25 cellular contexts compared by ENCODE assay signal in the genomic region with DNA sequence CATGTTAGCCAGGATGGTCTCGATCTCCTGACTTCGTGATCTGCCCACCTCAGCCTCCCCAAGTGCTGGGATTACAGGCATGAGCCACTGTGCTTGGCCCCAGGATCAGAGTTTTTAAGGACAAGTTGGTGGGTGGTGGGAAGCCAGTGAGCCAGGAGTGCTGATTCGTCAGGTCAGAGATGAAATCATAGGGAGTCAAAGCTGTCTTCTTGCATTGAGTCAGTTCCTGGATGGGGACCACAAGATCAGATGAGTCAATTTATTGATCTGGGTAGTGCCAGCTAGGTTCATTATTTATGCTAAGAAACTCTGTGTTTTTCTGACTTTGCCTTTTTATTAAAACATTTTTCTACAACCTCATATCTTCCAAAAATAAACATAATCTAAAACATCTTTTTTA.
A peak's percentile ranks its signal among the peaks of the same experiment; 100 is the strongest.
DNase-seq lines count a peak whose midpoint lies in the region; ATAC-seq and TF ChIP-seq lines count a peak whose summit lies in the region.
"Had no signal": no experiment of that assay in that cellular context is flagged by ENCODE, and none has a peak within 500 bp of the region (broad histone marks: within the 10 kb centered on the region; RNA-seq: fewer than 3 reads in every experiment).

No MANE protein-coding gene starts in this region.

- DNase-seq in activated CD8-positive, alpha-beta memory T cell treated with anti-CD3 and anti-CD28 coated beads, Interleukin-2, amount 10 ng/mL, durations not matched to agents 7 days and 5 days, result peak; percentile 42
- no peak for DNase-seq in activated CD8-positive, alpha-beta memory T cell treated with anti-CD3 and anti-CD28 coated beads, Interleukin-2, amount 50 U/mL, for 48 hours
- DNase-seq in HT1080 (ENCODE audit: low read depth) (peak; percentile 66), non-pigmented ciliary epithelial cell (ENCODE audit: low read depth) (peak; percentile 4), immature natural killer cell (no peak), chondrocyte (ENCODE audit: low spot score) (no peak)
- DNase-seq: activated CD4-positive, CD25-positive, alpha-beta regulatory T cell; activated CD8-positive, alpha-beta T cell treated with anti-CD3 and anti-CD28 coated beads, Interleukin-2, amount 10 ng/mL, durations not matched to agents 7 days and 5 days; adrenal gland; DMS79 treated with DMSO at 0.1 percent for 48 hours; KG1; NCI-H1417 treated with DMSO at 0.1 percent for 48 hours; NCI-H2029 treated with DMSO at 0.1 percent for 48 hours; NCI-H524 treated with DMSO at 0.1 percent for 48 hours; NK-92 treated with Interleukin-12 subunit alpha and Interleukin-12 subunit beta, amount 100 ng/mL, for 24 hours; ovary; SK-N-SH; stimulated activated CD4-positive, alpha-beta T cell treated with anti-CD3 and anti-CD28 coated beads, Interleukin-15, amount 100 ng/mL, for 24 hours; stimulated activated naive CD4-positive, alpha-beta T cell; upper lobe of right lung had no signal

- H3K36me3 Mint-ChIP-seq in activated CD8-positive, alpha-beta memory T cell treated with anti-CD3 and anti-CD28 coated beads, Interleukin-2, amount 10 ng/mL, durations not matched to agents 7 days and 5 days, result peaks cover 1% of the 10 kb centered on the region
- H3K36me3 Mint-ChIP-seq in activated T-helper 17 cell treated with anti-CD3 and anti-CD28 coated beads, Interleukin-2, amount 50 U/mL, for 72 hours (ENCODE audit: low read depth), result no peaks in the 10 kb centered on the region
- H3K36me3 Mint-ChIP-seq in immature natural killer cell, result no peaks in the 10 kb centered on the region
- no peaks in the 10 kb centered on the region for H3K36me3 Mint-ChIP-seq in chondrocyte (ENCODE audit: low read depth)
- H3K36me3 Mint-ChIP-seq: brain; CD4-positive, CD25-positive, alpha-beta regulatory T cell had no signal

- peaks cover 5% of the 10 kb centered on the region for H3K4me1 Mint-ChIP-seq in activated CD8-positive, alpha-beta memory T cell treated with anti-CD3 and anti-CD28 coated beads, Interleukin-2, amount 10 ng/mL, durations not matched to agents 7 days and 5 days
- no peaks in the 10 kb centered on the region for H3K4me1 Mint-ChIP-seq in activated T-helper 17 cell treated with anti-CD3 and anti-CD28 coated beads, Interleukin-2, amount 50 U/mL, for 72 hours
- no peaks in the 10 kb centered on the region for H3K4me1 Mint-ChIP-seq in immature natural killer cell
- peaks cover 17% of the 10 kb centered on the region for H3K4me1 Mint-ChIP-seq in chondrocyte (ENCODE audit: low read depth)
- H3K4me1 Mint-ChIP-seq: CD4-positive, CD25-positive, alpha-beta regulatory T cell had no signal

- H3K27me3 Mint-ChIP-seq in activated CD8-positive, alpha-beta memory T cell treated with anti-CD3 and anti-CD28 coated beads, Interleukin-2, amount 10 ng/mL, durations not matched to agents 7 days and 5 days, result peaks cover 5% of the 10 kb centered on the region
- H3K27me3 Mint-ChIP-seq in activated T-helper 17 cell treated with anti-CD3 and anti-CD28 coated beads, Interleukin-2, amount 50 U/mL, for 72 hours, result no peaks in the 10 kb centered on the region
- peaks cover 0 to 2% (median 2%) of the 10 kb centered on the region in 3 donors for H3K27me3 Mint-ChIP-seq in immature natural killer cell (ENCODE audit: low read depth in 3 of 3)
- H3K27me3 Mint-ChIP-seq in chondrocyte (ENCODE audit: low read depth), result no peaks in the 10 kb centered on the region
- H3K27me3 Mint-ChIP-seq: CD4-positive, CD25-positive, alpha-beta regulatory T cell had no signal

- H3K9me3 Mint-ChIP-seq in activated CD8-positive, alpha-beta memory T cell treated with anti-CD3 and anti-CD28 coated beads, Interleukin-2, amount 10 ng/mL, durations not matched to agents 7 days and 5 days (ENCODE audit: low read depth), result no peaks in the 10 kb centered on the region
- H3K9me3 Mint-ChIP-seq in activated T-helper 17 cell treated with anti-CD3 and anti-CD28 coated beads, Interleukin-2, amount 50 U/mL, for 72 hours, result peaks cover 3% of the 10 kb centered on the region
- H3K9me3 Mint-ChIP-seq in immature natural killer cell (peaks cover 0 to 3% (median 2%) of the 10 kb centered on the region in 6 donors), chondrocyte (ENCODE audit: low read depth) (no peaks in the 10 kb centered on the region)
- H3K9me3 Mint-ChIP-seq: CD4-positive, CD25-positive, alpha-beta regulatory T cell had no signal

- TF ChIP-seq CTCF in chondrocyte (IDR thresholded peaks at IDR 0.05), result no peak

- H3K27ac Mint-ChIP-seq in activated CD8-positive, alpha-beta memory T cell treated with anti-CD3 and anti-CD28 coated beads, Interleukin-2, amount 10 ng/mL, durations not matched to agents 7 days and 5 days, result no peak overlapping the region
- peak overlapping the region; percentile 48 for H3K27ac Mint-ChIP-seq in activated T-helper 17 cell treated with anti-CD3 and anti-CD28 coated beads, Interleukin-2, amount 50 U/mL, for 72 hours
- H3K27ac Mint-ChIP-seq in immature natural killer cell (no peak overlapping the region), chondrocyte (ENCODE audit: unreplicated experiment) (no peak overlapping the region)
- H3K27ac Mint-ChIP-seq: activated CD8-positive, alpha-beta T cell treated with anti-CD3 and anti-CD28 coated beads, Interleukin-2, amount 10 ng/mL, durations not matched to agents 7 days and 5 days; brain; CD4-positive, CD25-positive, alpha-beta regulatory T cell had no signal

- CTCF ChIA-PET in activated CD8-positive, alpha-beta memory T cell treated with anti-CD3 and anti-CD28 coated beads, Interleukin-2, amount 10 ng/mL, durations not matched to agents 7 days and 5 days (lab: Charles Lee), result no interaction called here

- ATAC-seq in activated CD8-positive, alpha-beta memory T cell treated with anti-CD3 and anti-CD28 coated beads, Interleukin-2, amount 10 ng/mL, durations not matched to agents 7 days and 5 days, result peak; percentile 45
- peak; percentile 79 for ATAC-seq in activated T-helper 17 cell treated with anti-CD3 and anti-CD28 coated beads, Interleukin-2, amount 50 U/mL, for 72 hours (replicated peaks)
- ATAC-seq in HG02938 (IDR thresholded peaks at IDR 0.05; ENCODE audit: unreplicated experiment), result no peak
- ATAC-seq: activated CD8-positive, alpha-beta T cell treated with anti-CD3 and anti-CD28 coated beads, Interleukin-2, amount 10 ng/mL, durations not matched to agents 7 days and 5 days; left lobe of liver; upper lobe of right lung had no signal

- H3K4me3 Mint-ChIP-seq in activated CD8-positive, alpha-beta memory T cell treated with anti-CD3 and anti-CD28 coated beads, Interleukin-2, amount 10 ng/mL, durations not matched to agents 7 days and 5 days, result no peak overlapping the region
- H3K4me3 Mint-ChIP-seq in activated T-helper 17 cell treated with anti-CD3 and anti-CD28 coated beads, Interleukin-2, amount 50 U/mL, for 72 hours, result no peak overlapping the region
- H3K4me3 Mint-ChIP-seq in immature natural killer cell, result no peak overlapping the region
- no peak overlapping the region for H3K4me3 Mint-ChIP-seq in chondrocyte (ENCODE audit: unreplicated experiment)
- H3K4me3 Mint-ChIP-seq: activated CD8-positive, alpha-beta T cell treated with anti-CD3 and anti-CD28 coated beads, Interleukin-2, amount 10 ng/mL, durations not matched to agents 7 days and 5 days; brain; CD4-positive, CD25-positive, alpha-beta regulatory T cell had no signal

Comparison
In these comparisons a context has a peak if more than half of its experiments do, and no peak if none do; other contexts are left out.
1. DNase-seq: peak in activated CD8-positive, alpha-beta memory T cell treated with anti-CD3 and anti-CD28 coated beads, Interleukin-2, amount 10 ng/mL, durations not matched to agents 7 days and 5 days (single experiment), HT1080 (single experiment) and non-pigmented ciliary epithelial cell (single experiment); none in activated CD8-positive, alpha-beta memory T cell treated with anti-CD3 and anti-CD28 coated beads, Interleukin-2, amount 50 U/mL, for 48 hours (single experiment), immature natural killer cell (0 of 3) and chondrocyte (single experiment).